ENCODE assay signal across 2 cellular contexts in the genomic region with DNA sequence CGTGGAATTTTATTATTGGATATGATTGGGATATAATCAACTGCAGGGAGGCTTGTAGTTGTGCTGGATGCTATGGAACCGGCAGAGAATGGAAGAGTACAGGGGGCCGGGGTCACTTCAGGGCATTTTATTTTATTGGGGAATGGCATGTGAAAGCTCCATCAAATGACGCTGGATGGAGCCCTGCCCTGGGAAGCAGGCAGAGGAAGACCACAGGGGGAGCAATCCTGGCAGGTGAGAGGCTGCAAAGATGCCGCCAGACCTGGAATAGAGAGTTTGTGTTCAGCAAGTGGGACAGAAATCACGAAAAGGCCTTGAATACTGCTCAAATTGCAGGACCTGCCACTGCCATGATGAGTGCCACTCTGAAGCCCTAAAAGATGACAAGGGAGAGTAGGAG.
TF ChIP-seq lines count a peak whose summit lies in the region.

No MANE protein-coding gene starts in this region.

TF ChIP-seq in A549, 52 proteins besides CTCF, POLR2A, EP300 and RAD21:
- no peak for TF ChIP-seq CBX2 (IDR thresholded peaks at IDR 0.05; ENCODE audit: borderline replicate concordance, low read depth)
- TF ChIP-seq, protein P1, sequence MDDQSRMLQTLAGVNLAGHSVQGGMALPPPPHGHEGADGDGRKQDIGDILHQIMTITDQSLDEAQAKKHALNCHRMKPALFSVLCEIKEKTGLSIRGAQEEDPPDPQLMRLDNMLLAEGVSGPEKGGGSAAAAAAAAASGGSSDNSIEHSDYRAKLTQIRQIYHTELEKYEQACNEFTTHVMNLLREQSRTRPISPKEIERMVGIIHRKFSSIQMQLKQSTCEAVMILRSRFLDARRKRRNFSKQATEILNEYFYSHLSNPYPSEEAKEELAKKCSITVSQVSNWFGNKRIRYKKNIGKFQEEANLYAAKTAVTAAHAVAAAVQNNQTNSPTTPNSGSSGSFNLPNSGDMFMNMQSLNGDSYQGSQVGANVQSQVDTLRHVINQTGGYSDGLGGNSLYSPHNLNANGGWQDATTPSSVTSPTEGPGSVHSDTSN (IDR thresholded peaks at IDR 0.05), result no peak

TF ChIP-seq in IMR-90, 13 proteins besides CTCF, POLR2A, EP300 and RAD21:
- TF ChIP-seq, protein P2, sequence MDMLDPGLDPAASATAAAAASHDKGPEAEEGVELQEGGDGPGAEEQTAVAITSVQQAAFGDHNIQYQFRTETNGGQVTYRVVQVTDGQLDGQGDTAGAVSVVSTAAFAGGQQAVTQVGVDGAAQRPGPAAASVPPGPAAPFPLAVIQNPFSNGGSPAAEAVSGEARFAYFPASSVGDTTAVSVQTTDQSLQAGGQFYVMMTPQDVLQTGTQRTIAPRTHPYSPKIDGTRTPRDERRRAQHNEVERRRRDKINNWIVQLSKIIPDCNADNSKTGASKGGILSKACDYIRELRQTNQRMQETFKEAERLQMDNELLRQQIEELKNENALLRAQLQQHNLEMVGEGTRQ (IDR thresholded peaks at IDR 0.05; ENCODE audit: low read depth, low read length), result no peak
- TF ChIP-seq CEBPB (IDR thresholded peaks at IDR 0.05; ENCODE audit: low read depth, low read length) (no peak), RCOR1 (IDR thresholded peaks at IDR 0.05; ENCODE audit: insufficient replicate concordance, low read length) (no peak), FOS (IDR thresholded peaks at IDR 0.05; ENCODE audit: low read depth, low read length) (no peak), BHLHE40 (IDR thresholded peaks at IDR 0.05; ENCODE audit: low read depth, low read length) (no peak), RFX5 (IDR thresholded peaks at IDR 0.05; ENCODE audit: low read depth, low read length) (no peak), MAFK (IDR thresholded peaks at IDR 0.05; ENCODE audit: low read depth, low read length) (no peak), SMC3 (IDR thresholded peaks at IDR 0.05; ENCODE audit: low read depth, low read length) (no peak), NFE2L2 (IDR thresholded peaks at IDR 0.05; ENCODE audit: low read depth, low read length) (no peak), MAZ (IDR thresholded peaks at IDR 0.05; ENCODE audit: borderline replicate concordance, low read depth, low read length) (no peak), MXI1 (IDR thresholded peaks at IDR 0.05; ENCODE audit: borderline replicate concordance, low read depth, low read length) (no peak), ELK1 (IDR thresholded peaks at IDR 0.05; ENCODE audit: borderline replicate concordance, low read depth, low read length) (no peak), CHD1 (IDR thresholded peaks at IDR 0.05; ENCODE audit: low read depth, low read length) (no peak)
